ENCODE assay signal across 10 cellular contexts in genomic region chr1:12435639-12436344, GRCh38.
A peak's percentile ranks its signal among the peaks of the same experiment; 100 is the strongest.
DNase-seq lines count a peak whose midpoint lies in the region; ATAC-seq and TF ChIP-seq lines count a peak whose summit lies in the region.
"Had no signal": no experiment of that assay in that cellular context is flagged by ENCODE, and none has a peak within 500 bp of the region (broad histone marks: within the 10 kb centered on the region; RNA-seq: fewer than 3 reads in every experiment).

No MANE protein-coding gene starts in this region.

- H3K27me3 ChIP-seq in gastroesophageal sphincter: no peaks in the 10 kb centered on the region
- H3K27me3 ChIP-seq: pancreas, SJCRH30 had no signal

- H3K27me3 Mint-ChIP-seq in T-helper 2 cell treated with Interferon-gamma antibody and Interleukin-4, amounts not matched to agents 5 μg/mL and 100 μg/mL, for 36 hours (ENCODE audit: low read depth): no peaks in the 10 kb centered on the region
- H3K27me3 Mint-ChIP-seq in glutamatergic neuron (ENCODE audit: unreplicated experiment): peaks cover 7% of the 10 kb centered on the region

- no peak for TF ChIP-seq POLR2A in gastroesophageal sphincter (IDR thresholded peaks at IDR 0.05)

- peak overlapping the region; percentile 80 for H3K27ac Mint-ChIP-seq in T-helper 2 cell treated with Interferon-gamma antibody and Interleukin-4, amounts not matched to agents 5 μg/mL and 100 μg/mL, for 36 hours
- no peak overlapping the region for H3K27ac Mint-ChIP-seq in glutamatergic neuron (ENCODE audit: unreplicated experiment)

- no peak overlapping the region for H3K4me3 ChIP-seq in gastroesophageal sphincter
- H3K4me3 ChIP-seq: pancreas, SJCRH30 had no signal

- peaks cover 38% of the 10 kb centered on the region for H3K36me3 Mint-ChIP-seq in T-helper 2 cell treated with Interferon-gamma antibody and Interleukin-4, amounts not matched to agents 5 μg/mL and 100 μg/mL, for 36 hours (ENCODE audit: low read depth)
- no peaks in the 10 kb centered on the region for H3K36me3 Mint-ChIP-seq in glutamatergic neuron (ENCODE audit: unreplicated experiment)

- peaks cover 14% of the 10 kb centered on the region for H3K9me3 Mint-ChIP-seq in T-helper 2 cell treated with Interferon-gamma antibody and Interleukin-4, amounts not matched to agents 5 μg/mL and 100 μg/mL, for 36 hours
- H3K9me3 Mint-ChIP-seq in glutamatergic neuron (ENCODE audit: unreplicated experiment): peaks cover 2% of the 10 kb centered on the region

- no peak for TF ChIP-seq EP300 in gastroesophageal sphincter (IDR thresholded peaks at IDR 0.05)

- ATAC-seq in GM18861 (IDR thresholded peaks at IDR 0.05; ENCODE audit: unreplicated experiment) (peak; percentile 64), HG02840 (IDR thresholded peaks at IDR 0.05; ENCODE audit: low FRiP score, unreplicated experiment) (peak; percentile 48), gastroesophageal sphincter (no peak)
- peak; percentile 74 for ATAC-seq in stimulated activated naive CD8-positive, alpha-beta T cell treated with anti-CD3 and anti-CD28 coated beads, Interleukin-15, Interleukin-2, amounts not matched to agents 100 U/mL and 50 U/mL, for 24 hours

- H3K4me1 Mint-ChIP-seq in T-helper 2 cell treated with Interferon-gamma antibody and Interleukin-4, amounts not matched to agents 5 μg/mL and 100 μg/mL, for 36 hours (ENCODE audit: low read depth): peaks cover 70% of the 10 kb centered on the region
- peaks cover 3% of the 10 kb centered on the region for H3K4me1 Mint-ChIP-seq in glutamatergic neuron (ENCODE audit: low read depth, unreplicated experiment)

- H3K9me3 ChIP-seq in gastroesophageal sphincter: no peaks in the 10 kb centered on the region
- H3K9me3 ChIP-seq: pancreas, SJCRH30 had no signal

- peak overlapping the region; percentile 49 for H3K4me3 Mint-ChIP-seq in T-helper 2 cell treated with Interferon-gamma antibody and Interleukin-4, amounts not matched to agents 5 μg/mL and 100 μg/mL, for 36 hours
- H3K4me3 Mint-ChIP-seq in glutamatergic neuron (ENCODE audit: unreplicated experiment): no peak overlapping the region

- DNase-seq in T-helper 2 cell treated with Interferon-gamma antibody and Interleukin-4, amounts not matched to agents 5 μg/mL and 100 μg/mL, for 36 hours (ENCODE audit: low spot score): peak; percentile 75
- peak; percentile 52 for DNase-seq in stimulated activated naive CD8-positive, alpha-beta T cell treated with anti-CD3 and anti-CD28 coated beads, Interleukin-15, Interleukin-2, amounts not matched to agents 100 U/mL and 50 U/mL, for 24 hours
- no peak for DNase-seq in kidney tubule cell (ENCODE audit: low spot score)
- no peak for DNase-seq in nucleus accumbens (lab: John Stamatoyannopoulos, UW)
- DNase-seq in glutamatergic neuron: no peak
- DNase-seq: pancreas had no signal

- H3K4me1 ChIP-seq in gastroesophageal sphincter: peaks cover 14 to 87% (median 31%) of the 10 kb centered on the region in 3 donors

- WGBS in gastroesophageal sphincter (ENCODE audit: low coverage in 1 of 2), 2 donors: 59 to 90% methylated on average over 2 to 6 of the region's 8 CpGs

- peak overlapping the region; percentile 18 to 83 (median 66) for H3K27ac ChIP-seq in gastroesophageal sphincter
- H3K27ac ChIP-seq: SJCRH30 had no signal

- H3K36me3 ChIP-seq in gastroesophageal sphincter: peaks cover 0 to 6% of the 10 kb centered on the region in 2 donors
- H3K36me3 ChIP-seq: pancreas, SJCRH30 had no signal

- TF ChIP-seq CTCF in gastroesophageal sphincter (IDR thresholded peaks at IDR 0.05) (no peak), glutamatergic neuron (IDR thresholded peaks at IDR 0.05; ENCODE audit: partially characterized antibody, unreplicated experiment) (no peak)

Comparison
In these comparisons a context has a peak if more than half of its experiments do, and no peak if none do; other contexts are left out.
1. DNase-seq: peak in T-helper 2 cell treated with Interferon-gamma antibody and Interleukin-4, amounts not matched to agents 5 μg/mL and 100 μg/mL, for 36 hours (single experiment) and stimulated activated naive CD8-positive, alpha-beta T cell treated with anti-CD3 and anti-CD28 coated beads, Interleukin-15, Interleukin-2, amounts not matched to agents 100 U/mL and 50 U/mL, for 24 hours (single experiment); none in kidney tubule cell (single experiment), nucleus accumbens (0 of 56) and glutamatergic neuron (single experiment).